ENCODE assay signal across 19 cellular contexts in the genomic region with DNA sequence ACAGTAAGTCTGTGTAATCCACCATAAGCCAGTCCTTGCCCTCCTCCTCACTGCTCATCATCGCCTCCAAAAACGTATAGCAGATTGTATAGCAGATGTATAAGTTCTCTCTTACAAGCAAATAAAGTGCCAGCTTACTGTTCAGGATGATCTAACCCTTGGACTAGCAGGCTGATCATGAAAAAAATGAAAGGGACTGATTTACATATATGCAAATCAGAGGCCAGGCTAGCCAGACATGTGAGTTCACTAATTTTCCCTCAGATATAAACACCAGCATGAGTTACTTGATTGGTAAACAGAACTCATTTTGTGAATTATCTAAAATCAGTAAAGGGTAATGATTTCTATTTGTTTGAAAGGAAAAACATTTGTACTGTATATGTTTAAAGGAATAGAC.
"Had no signal": no experiment of that assay in that cellular context is flagged by ENCODE, and none has a peak within 500 bp of the region (broad histone marks: within the 10 kb centered on the region; RNA-seq: fewer than 3 reads in every experiment).

No MANE protein-coding gene starts in this region.

- H3K27ac ChIP-seq: cardiac muscle cell, parathyroid adenoma had no signal

- DNase-seq: activated CD4-positive, alpha-beta memory T cell treated with anti-CD3 and anti-CD28 coated beads for 36 hours; activated CD4-positive, alpha-beta T cell treated with anti-CD3 and anti-CD28 coated beads for 36 hours; activated gamma-delta T cell treated with Interleukin-2 at 50 U/mL for 16 hours; activated naive CD8-positive, alpha-beta T cell treated with anti-CD3 and anti-CD28 coated beads, Interleukin-2, amount 10 ng/mL, durations not matched to agents 7 days and 5 days; activated T-cell treated with anti-CD3 and anti-CD28 coated beads for 4 hours; dermis blood vessel endothelial cell; effector memory CD4-positive, alpha-beta T cell; immature natural killer cell; kidney glomerular epithelial cell; left ventricle myocardium inferior; mammary epithelial cell; mucosa of descending colon; naive thymus-derived CD8-positive, alpha-beta T cell; stimulated activated CD4-positive, alpha-beta T cell treated with anti-CD3 and anti-CD28 coated beads, Interleukin-4, amount 100 ng/mL, for 24 hours; testis had no signal

- H3K4me1 ChIP-seq: parathyroid adenoma had no signal

- H3K4me3 Mint-ChIP-seq: activated CD4-positive, alpha-beta memory T cell treated with anti-CD3 and anti-CD28 coated beads for 36 hours; activated CD4-positive, alpha-beta T cell treated with anti-CD3 and anti-CD28 coated beads for 36 hours; activated naive CD8-positive, alpha-beta T cell treated with anti-CD3 and anti-CD28 coated beads, Interleukin-2, amount 10 ng/mL, durations not matched to agents 7 days and 5 days; activated T-helper 1 cell treated with anti-CD3 and anti-CD28 coated beads, Interleukin-12 subunit alpha, Interleukin-12 subunit beta, Interleukin-2, Interleukin-4 antibody, amounts not matched to agents 30 ng/mL and 10 ng/mL and 1 ng/mL, durations not matched to agents 14 hours and 24 hours and 36 hours; immature natural killer cell; naive thymus-derived CD8-positive, alpha-beta T cell; stimulated activated effector memory CD8-positive, alpha-beta T cell treated with anti-CD3 and anti-CD28 coated beads, Interleukin-12 subunit alpha, Interleukin-12 subunit beta, amount 100 ng/mL, for 72 hours had no signal

- H3K4me1 Mint-ChIP-seq: activated CD4-positive, alpha-beta T cell treated with anti-CD3 and anti-CD28 coated beads for 36 hours; immature natural killer cell; stimulated activated effector memory CD8-positive, alpha-beta T cell treated with anti-CD3 and anti-CD28 coated beads, Interleukin-12 subunit alpha, Interleukin-12 subunit beta, amount 100 ng/mL, for 72 hours had no signal

- H3K36me3 Mint-ChIP-seq: activated CD4-positive, alpha-beta memory T cell treated with anti-CD3 and anti-CD28 coated beads for 36 hours; activated naive CD8-positive, alpha-beta T cell treated with anti-CD3 and anti-CD28 coated beads, Interleukin-2, amount 10 ng/mL, durations not matched to agents 7 days and 5 days; immature natural killer cell; naive thymus-derived CD8-positive, alpha-beta T cell; stimulated activated effector memory CD8-positive, alpha-beta T cell treated with anti-CD3 and anti-CD28 coated beads, Interleukin-12 subunit alpha, Interleukin-12 subunit beta, amount 100 ng/mL, for 72 hours had no signal

- H3K4me3 ChIP-seq: cardiac muscle cell, mucosa of descending colon had no signal

- H3K9me3 Mint-ChIP-seq: activated CD4-positive, alpha-beta memory T cell treated with anti-CD3 and anti-CD28 coated beads for 36 hours; activated naive CD8-positive, alpha-beta T cell treated with anti-CD3 and anti-CD28 coated beads, Interleukin-2, amount 10 ng/mL, durations not matched to agents 7 days and 5 days; activated T-helper 1 cell treated with anti-CD3 and anti-CD28 coated beads, Interleukin-12 subunit alpha, Interleukin-12 subunit beta, Interleukin-2, Interleukin-4 antibody, amounts not matched to agents 30 ng/mL and 10 ng/mL and 1 ng/mL, durations not matched to agents 14 hours and 24 hours and 36 hours; immature natural killer cell; naive thymus-derived CD8-positive, alpha-beta T cell; stimulated activated effector memory CD8-positive, alpha-beta T cell treated with anti-CD3 and anti-CD28 coated beads, Interleukin-12 subunit alpha, Interleukin-12 subunit beta, amount 100 ng/mL, for 72 hours had no signal

- H3K9ac ChIP-seq: parathyroid adenoma had no signal

- H3K27ac Mint-ChIP-seq: activated CD4-positive, alpha-beta memory T cell treated with anti-CD3 and anti-CD28 coated beads for 36 hours; activated CD4-positive, alpha-beta T cell treated with anti-CD3 and anti-CD28 coated beads for 36 hours; activated naive CD8-positive, alpha-beta T cell treated with anti-CD3 and anti-CD28 coated beads, Interleukin-2, amount 10 ng/mL, durations not matched to agents 7 days and 5 days; activated T-helper 1 cell treated with anti-CD3 and anti-CD28 coated beads, Interleukin-12 subunit alpha, Interleukin-12 subunit beta, Interleukin-2, Interleukin-4 antibody, amounts not matched to agents 30 ng/mL and 10 ng/mL and 1 ng/mL, durations not matched to agents 14 hours and 24 hours and 36 hours; immature natural killer cell; naive thymus-derived CD8-positive, alpha-beta T cell; stimulated activated effector memory CD8-positive, alpha-beta T cell treated with anti-CD3 and anti-CD28 coated beads, Interleukin-12 subunit alpha, Interleukin-12 subunit beta, amount 100 ng/mL, for 72 hours had no signal

- H3K79me2 ChIP-seq: parathyroid adenoma had no signal

- H3K9me3 ChIP-seq: left ventricle myocardium inferior, mucosa of descending colon, testis had no signal

- ATAC-seq: activated CD4-positive, alpha-beta T cell treated with anti-CD3 and anti-CD28 coated beads for 36 hours; naive thymus-derived CD8-positive, alpha-beta T cell had no signal

- H3K36me3 ChIP-seq: cardiac muscle cell, left ventricle myocardium inferior had no signal

- H3K27me3 ChIP-seq: cardiac muscle cell, testis had no signal
